ENCODE assay signal across 10 cellular contexts in the genomic region with DNA sequence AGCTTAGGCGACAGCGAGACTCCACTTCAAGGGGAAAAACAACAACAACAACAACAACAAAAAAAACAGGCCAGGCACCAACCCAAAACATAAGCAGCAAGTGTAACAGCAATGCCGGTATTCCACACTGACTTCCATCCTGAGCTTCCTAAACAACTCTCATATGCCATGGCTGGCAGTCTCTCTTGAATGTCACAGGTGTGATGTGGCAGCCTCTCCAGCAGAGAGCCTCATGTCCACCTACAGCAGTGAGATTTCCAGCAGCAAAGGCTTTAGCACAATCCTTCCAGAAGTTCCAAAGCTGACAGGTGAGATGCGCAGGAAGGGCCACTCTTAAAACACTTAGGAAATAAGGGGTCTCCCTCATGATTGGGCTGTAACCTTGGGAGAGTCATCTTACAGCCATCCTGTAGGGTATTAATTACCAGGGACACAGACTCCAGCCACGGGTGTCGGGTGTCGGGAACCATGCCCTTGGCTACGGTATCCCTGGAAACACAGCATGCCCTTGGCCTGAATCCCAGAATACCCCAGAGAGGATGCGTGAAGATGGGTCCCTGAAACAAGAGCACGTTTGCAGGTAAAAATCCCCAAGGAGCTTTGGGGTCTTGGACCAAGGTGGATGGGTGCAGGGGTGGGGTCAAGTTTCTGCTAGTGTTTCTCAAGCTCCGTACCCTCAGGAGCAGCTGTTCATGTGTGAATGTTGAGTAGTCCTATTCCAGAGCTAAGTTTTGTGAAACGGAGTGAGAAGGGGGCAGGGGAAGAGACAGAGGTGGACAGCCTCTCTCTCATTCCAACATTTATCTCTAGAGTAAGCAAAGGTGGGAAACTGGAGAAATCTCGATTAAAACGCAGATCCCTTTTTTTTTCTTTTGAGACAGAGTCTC. TPM values are rescaled to one million over a fixed set of nuclear protein-coding genes. Genes with fewer than 3 reads are reported as not detected.
A peak's percentile ranks its signal among the peaks of the same experiment; 100 is the strongest.
DNase-seq lines count a peak whose midpoint lies in the region; ATAC-seq, FAIRE-seq and TF ChIP-seq lines count a peak whose summit lies in the region.
"Had no signal": no experiment of that assay in that cellular context is flagged by ENCODE, and none has a peak within 500 bp of the region (broad histone marks: within the 10 kb centered on the region; RNA-seq: fewer than 3 reads in every experiment).

No MANE protein-coding gene starts in this region.

- no peak for ATAC-seq in GM21717 (IDR thresholded peaks at IDR 0.05; ENCODE audit: unreplicated experiment)

- no peaks in the 10 kb centered on the region for H3K27me3 ChIP-seq in cardiac muscle cell
- no peaks in the 10 kb centered on the region for H3K27me3 ChIP-seq in small intestine (ENCODE audit: control insufficient read depth in 2 of 2, insufficient read depth in 2 of 2, low read length in 2 of 2)

- intact Hi-C loops in cardiac septum (cut with DNase I), result no loop called here

- H3K27ac ChIP-seq in cardiac muscle cell (no peak overlapping the region), small intestine (ENCODE audit: low read depth in 1 of 2, low read length in 1 of 2) (no peak overlapping the region)

- H3K4me1 ChIP-seq in cardiac muscle cell (ENCODE audit: low read depth) (peaks cover 4% of the 10 kb centered on the region), small intestine (ENCODE audit: control insufficient read depth in 2 of 2, insufficient read depth in 1 of 2, low read depth in 1 of 2, low read length in 1 of 2) (no peaks in the 10 kb centered on the region)

- FAIRE-seq in small intestine (lab: Jason Lieb, UNC), result no peak
- FAIRE-seq: keratinocyte had no signal

- no peak overlapping the region for H3K4me3 ChIP-seq in cardiac muscle cell
- H3K4me3 ChIP-seq in epithelial cell of esophagus (ENCODE audit: low read length), result no peak overlapping the region
- no peak overlapping the region for H3K4me3 ChIP-seq in small intestine (ENCODE audit: low read depth in 1 of 2, low read length in 2 of 2)
- H3K4me3 ChIP-seq: HAP-1 had no signal

- H3K9me3 ChIP-seq in cardiac muscle cell (ENCODE audit: low read depth), result no peaks in the 10 kb centered on the region
- H3K9me3 ChIP-seq in small intestine (ENCODE audit: control insufficient read depth, low read depth), result no peaks in the 10 kb centered on the region
- H3K9me3 ChIP-seq: HAP-1 had no signal

- WGBS in small intestine, 3 donors, result 71 to 78% (median 74%) methylated on average over 14 of the region's 14 CpGs

- TF ChIP-seq CTCF in cardiac muscle cell (IDR thresholded peaks at IDR 0.05; ENCODE audit: low read depth, low read length) (no peak), epithelial cell of esophagus (IDR thresholded peaks at IDR 0.05; ENCODE audit: insufficient read depth, low read depth, low read length, missing control alignments) (peak; percentile 21)

- DNase-seq in cardiac muscle cell (ENCODE audit: low read depth in 1 of 2, low spot score in 1 of 2), result peak; percentile 11 to 71
- DNase-seq in cardiac septum (ENCODE audit: low spot score), result no peak
- peak; percentile 51 for DNase-seq in NCI-H2227 (lab: John Stamatoyannopoulos, UW; ENCODE audit: unreplicated experiment)
- DNase-seq in epithelial cell of esophagus (ENCODE audit: low read depth), result peak; percentile 32
- DNase-seq in small intestine, result peak; percentile 24
- DNase-seq in erythroblast (lab: John Stamatoyannopoulos, UW), result no peak
- no peak for DNase-seq in HCEC 1CT

- H3K36me3 ChIP-seq in cardiac muscle cell (no peaks in the 10 kb centered on the region), small intestine (ENCODE audit: control insufficient read depth in 2 of 2, insufficient read depth in 2 of 2, low read length in 2 of 2) (peaks cover 0 to 2% of the 10 kb centered on the region in 2 donors)
- H3K36me3 ChIP-seq: HAP-1 had no signal

- TF ChIP-seq POLR2A in erythroblast (IDR thresholded peaks at IDR 0.05; ENCODE audit: low read length), result no peak

RNA-seq across cellular contexts. Expression of a gene that starts 31.4 kb away (rescaled TPM):
- total RNA-seq in cardiac muscle cell (49.4 and 70.9 TPM in 2 replicates), cardiac septum (59.1 TPM)
- polyA plus RNA-seq in cardiac muscle cell (81.5 and 95.1 TPM in 2 replicates), small intestine (10 to 100 TPM; 29.2 to 50.6 (median 33.1) TPM)

Comparison
In these comparisons a context has a peak if more than half of its experiments do, and no peak if none do; other contexts are left out.
1. DNase-seq: peak in cardiac muscle cell (2 of 2), NCI-H2227 (single experiment), epithelial cell of esophagus (single experiment) and small intestine (single experiment); none in cardiac septum (single experiment), erythroblast (0 of 2) and HCEC 1CT (single experiment).